Comparison of ENCODE assay signal across 20 cellular contexts in genomic region chr5:908172-908571, GRCh38. TPM values are rescaled to one million over a fixed set of nuclear protein-coding genes. Genes with fewer than 3 reads are reported as not detected.
A peak's percentile ranks its signal among the peaks of the same experiment; 100 is the strongest.
DNase-seq lines count a peak whose midpoint lies in the region; ATAC-seq, FAIRE-seq and TF ChIP-seq lines count a peak whose summit lies in the region.
"Had no signal": no experiment of that assay in that cellular context is flagged by ENCODE, and none has a peak within 500 bp of the region (broad histone marks: within the 10 kb centered on the region; RNA-seq: fewer than 3 reads in every experiment).

No MANE protein-coding gene starts in this region.

- peak; percentile 48 for FAIRE-seq in HTR-8/SVneo (lab: Jason Lieb, UNC)
- FAIRE-seq: A549, GM12892, H54 had no signal

- no peaks in the 10 kb centered on the region for H3K9me3 Mint-ChIP-seq in progenitor cell of endocrine pancreas (ENCODE audit: low read depth)
- H3K9me3 Mint-ChIP-seq: CD14-positive monocyte, GM23338 had no signal

- ATAC-seq in left lobe of liver (no peak), HG02763 (IDR thresholded peaks at IDR 0.05; ENCODE audit: unreplicated experiment) (no peak), HG03139 (IDR thresholded peaks at IDR 0.05; ENCODE audit: unreplicated experiment) (no peak)
- ATAC-seq: A549, GM23338 had no signal

- no peaks in the 10 kb centered on the region for H3K27me3 ChIP-seq in WERI-Rb-1 (ENCODE audit: insufficient read depth, low read depth, severe bottlenecking)
- H3K27me3 ChIP-seq: BLaER1 had no signal

- intact Hi-C loops in cardiac septum (cut with DNase I), result no loop called here

- peaks cover 63% of the 10 kb centered on the region for H3K36me3 ChIP-seq in WERI-Rb-1

- peak overlapping the region; percentile 71 for H3K27ac ChIP-seq in WERI-Rb-1
- H3K27ac ChIP-seq: 22Rv1, A549, BLaER1 had no signal

- H3K9me3 ChIP-seq in WERI-Rb-1 (ENCODE audit: severe bottlenecking), result no peaks in the 10 kb centered on the region
- H3K9me3 ChIP-seq: A549, BLaER1 had no signal

- peak overlapping the region; percentile 10 for H3K27ac Mint-ChIP-seq in progenitor cell of endocrine pancreas
- H3K27ac Mint-ChIP-seq: GM23338 had no signal

- no peaks in the 10 kb centered on the region for H3K4me1 Mint-ChIP-seq in progenitor cell of endocrine pancreas (ENCODE audit: low read depth)
- H3K4me1 Mint-ChIP-seq: CD14-positive monocyte, GM23338 had no signal

- H3K27me3 Mint-ChIP-seq in progenitor cell of endocrine pancreas, result no peaks in the 10 kb centered on the region
- H3K27me3 Mint-ChIP-seq: CD4-positive, alpha-beta memory T cell had no signal

- H3K4me3 Mint-ChIP-seq in progenitor cell of endocrine pancreas (ENCODE audit: low read depth), result no peak overlapping the region
- H3K4me3 Mint-ChIP-seq: CD14-positive monocyte; CD4-positive, alpha-beta memory T cell; GM23338 had no signal

- TF ChIP-seq CTCF in WERI-Rb-1 (IDR thresholded peaks at IDR 0.05; ENCODE audit: low read depth, low read length) (no peak), progenitor cell of endocrine pancreas (IDR thresholded peaks at IDR 0.05; ENCODE audit: unreplicated experiment) (no peak)

- no peak overlapping the region for H3K4me3 ChIP-seq in WERI-Rb-1 (ENCODE audit: low read depth, low read length)
- H3K4me3 ChIP-seq: A549, BLaER1, GM23338 had no signal

- peaks cover 12% of the 10 kb centered on the region for H3K36me3 Mint-ChIP-seq in progenitor cell of endocrine pancreas (ENCODE audit: insufficient read depth)
- H3K36me3 Mint-ChIP-seq: CD4-positive, alpha-beta memory T cell had no signal

- DNase-seq in HTR-8/SVneo (ENCODE audit: insufficient read length, low spot score) (no peak), WERI-Rb-1 (no peak), left lobe of liver (ENCODE audit: low spot score) (peak; percentile 36), progenitor cell of endocrine pancreas (ENCODE audit: low spot score, unreplicated experiment) (no peak), HPDE6-E6E7 (ENCODE audit: extremely low spot score) (no peak), cardiac septum (ENCODE audit: low spot score) (no peak)
- DNase-seq: CD4-positive, alpha-beta memory T cell; DMS153; DMS79; GDM1; HCEC 1CT had no signal

RNA-seq across cellular contexts. Expression of gene TRIP13, which starts 15.5 kb away (rescaled TPM):
- 1.0 TPM for total RNA-seq in left lobe of liver
- total RNA-seq in progenitor cell of endocrine pancreas, result 11.9 and 13.5 TPM in 2 replicates
- total RNA-seq in cardiac septum, result 0.57 TPM

RNA-seq across cellular contexts. Expression of gene BRD9, which starts 15.6 kb away (rescaled TPM):
- 19.0 TPM for total RNA-seq in left lobe of liver
- total RNA-seq in progenitor cell of endocrine pancreas, result 69.0 and 69.2 TPM in 2 replicates
- 25.9 TPM for total RNA-seq in cardiac septum

RNA-seq across cellular contexts. Expression of gene ZDHHC11, which starts 57.4 kb away (rescaled TPM):
- 19.1 TPM for total RNA-seq in left lobe of liver
- total RNA-seq in progenitor cell of endocrine pancreas, result 44.3 and 47.6 TPM in 2 replicates
- 10.6 TPM for total RNA-seq in cardiac septum
